ENCODE assay signal across 22 cellular contexts in the genomic region with DNA sequence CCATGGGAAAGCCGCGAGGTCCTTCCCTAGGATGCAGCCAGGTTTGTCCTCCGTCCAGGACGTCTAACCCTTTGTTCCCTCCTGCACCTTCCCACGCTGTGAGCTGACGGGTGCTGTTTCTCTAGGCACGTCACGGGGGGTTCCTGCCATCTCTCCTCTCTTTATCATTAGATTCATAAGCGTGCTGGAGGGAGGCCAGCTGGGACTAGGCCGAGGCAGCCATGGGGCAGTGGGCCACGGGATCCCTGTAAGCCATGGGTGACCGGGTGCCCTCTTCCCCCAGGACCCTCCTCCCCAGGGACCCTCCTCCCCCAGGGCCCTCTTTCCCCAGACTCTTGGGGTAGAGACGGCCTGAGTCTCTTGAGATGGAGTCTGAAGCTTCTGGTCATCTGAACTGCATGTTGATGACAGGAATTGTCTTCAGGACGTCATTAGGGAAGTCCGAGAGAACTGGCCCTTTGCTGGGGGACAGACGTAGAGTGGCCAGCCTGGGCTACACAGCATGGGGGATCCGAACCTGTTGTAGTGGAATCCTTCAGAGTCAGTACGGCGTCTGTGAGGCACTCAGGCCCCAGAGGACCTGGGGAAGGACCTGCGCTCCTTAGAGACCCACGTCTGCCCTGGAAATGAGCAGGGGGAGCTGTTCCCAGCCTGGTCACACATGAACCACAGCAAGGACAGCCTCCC.
A peak's percentile ranks its signal among the peaks of the same experiment; 100 is the strongest.
DNase-seq lines count a peak whose midpoint lies in the region; ATAC-seq and TF ChIP-seq lines count a peak whose summit lies in the region.
"Had no signal": no experiment of that assay in that cellular context is flagged by ENCODE, and none has a peak within 500 bp of the region (broad histone marks: within the 10 kb centered on the region; RNA-seq: fewer than 3 reads in every experiment).

No MANE protein-coding gene starts in this region.

- H3K27ac ChIP-seq in KOPT-K1 (ENCODE audit: low read depth, low read length, poor library complexity, severe bottlenecking) (peak overlapping the region; percentile 92), neuronal stem cell (replicated peaks; ENCODE audit: low read length) (no peak overlapping the region), upper lobe of left lung (no peak overlapping the region)
- H3K27ac ChIP-seq: GM23248 had no signal

- no peaks in the 10 kb centered on the region for H3K9me3 Mint-ChIP-seq in activated CD8-positive, alpha-beta T cell treated with anti-CD3 and anti-CD28 coated beads, Interleukin-2, amount 10 ng/mL, durations not matched to agents 7 days and 5 days (ENCODE audit: insufficient read depth)
- no peaks in the 10 kb centered on the region for H3K9me3 Mint-ChIP-seq in activated CD8-positive, alpha-beta T cell treated with anti-CD3 and anti-CD28 coated beads for 36 hours
- H3K9me3 Mint-ChIP-seq: CD4-positive, alpha-beta T cell had no signal

- no peak for ATAC-seq in activated CD8-positive, alpha-beta T cell treated with anti-CD3 and anti-CD28 coated beads, Interleukin-2, amount 10 ng/mL, durations not matched to agents 7 days and 5 days
- no peak for ATAC-seq in activated CD8-positive, alpha-beta T cell treated with anti-CD3 and anti-CD28 coated beads for 36 hours
- ATAC-seq in upper lobe of left lung (ENCODE audit: low FRiP score in 2 of 2) (peak; percentile 12 to 14), HG02852 (IDR thresholded peaks at IDR 0.05; ENCODE audit: unreplicated experiment) (no peak)
- ATAC-seq in activated CD4-positive, CD25-positive, alpha-beta regulatory T cell treated with anti-CD3 and anti-CD28 coated beads, Interleukin-2, amount 50 U/mL, for 24 hours = no peak

- H3K36me3 Mint-ChIP-seq in activated CD8-positive, alpha-beta T cell treated with anti-CD3 and anti-CD28 coated beads, Interleukin-2, amount 10 ng/mL, durations not matched to agents 7 days and 5 days (ENCODE audit: low read depth) = no peaks in the 10 kb centered on the region
- H3K36me3 Mint-ChIP-seq in activated CD8-positive, alpha-beta T cell treated with anti-CD3 and anti-CD28 coated beads for 36 hours (ENCODE audit: low read depth) = no peaks in the 10 kb centered on the region

- POLR2A ChIA-PET in activated CD8-positive, alpha-beta T cell treated with anti-CD3 and anti-CD28 coated beads, Interleukin-2, amount 10 ng/mL, durations not matched to agents 7 days and 5 days (lab: Charles Lee) = no interaction called here
- POLR2A ChIA-PET in activated CD8-positive, alpha-beta T cell treated with anti-CD3 and anti-CD28 coated beads for 36 hours (lab: Charles Lee) = no interaction called here

- no peak overlapping the region for H3K4ac ChIP-seq in neuronal stem cell (ENCODE audit: low read length)

- no peak overlapping the region for H3K14ac ChIP-seq in neuronal stem cell (ENCODE audit: low read length)

- no peaks in the 10 kb centered on the region for H3K79me1 ChIP-seq in neuronal stem cell (ENCODE audit: low read depth, low read length)

- no peak for TF ChIP-seq CTCF in activated CD8-positive, alpha-beta T cell treated with anti-CD3 and anti-CD28 coated beads for 36 hours (IDR thresholded peaks at IDR 0.05)
- no peak for TF ChIP-seq CTCF in upper lobe of left lung (IDR thresholded peaks at IDR 0.05)

- H3K4me1 ChIP-seq in neuronal stem cell (ENCODE audit: control insufficient read depth in 2 of 2, insufficient read depth in 1 of 2, low read depth in 1 of 2, low read length in 2 of 2) (no peaks in the 10 kb centered on the region), upper lobe of left lung (peaks cover 0 to 10% (median 0%) of the 10 kb centered on the region in 4 donors)

- intact Hi-C loops in activated CD8-positive, alpha-beta T cell treated with anti-CD3 and anti-CD28 coated beads for 36 hours (cut with micrococcal nuclease) = no loop called here

- TF ChIP-seq POLR2A in upper lobe of left lung (IDR thresholded peaks at IDR 0.05) = no peak

- no peak overlapping the region for H2AK5ac ChIP-seq in neuronal stem cell (ENCODE audit: low read depth, low read length)

- H3K23ac ChIP-seq in neuronal stem cell (ENCODE audit: low read depth, low read length, poor library complexity) = peak overlapping the region; percentile 14

- H4K8ac ChIP-seq in neuronal stem cell (ENCODE audit: low read depth, low read length) = no peak overlapping the region

- H2BK15ac ChIP-seq in neuronal stem cell (ENCODE audit: low read length) = no peak overlapping the region

- H3K4me2 ChIP-seq in neuronal stem cell (ENCODE audit: insufficient read depth, low read length, poor library complexity, severe bottlenecking) = no peak overlapping the region

- no peak overlapping the region for H2BK12ac ChIP-seq in neuronal stem cell (ENCODE audit: low read length)

- H3K4me3 Mint-ChIP-seq in activated CD8-positive, alpha-beta T cell treated with anti-CD3 and anti-CD28 coated beads, Interleukin-2, amount 10 ng/mL, durations not matched to agents 7 days and 5 days = no peak overlapping the region
- H3K4me3 Mint-ChIP-seq in activated CD8-positive, alpha-beta T cell treated with anti-CD3 and anti-CD28 coated beads for 36 hours = no peak overlapping the region
- H3K4me3 Mint-ChIP-seq: B cell; CD4-positive, alpha-beta T cell had no signal

- no peaks in the 10 kb centered on the region for H3K9me3 ChIP-seq in KOPT-K1 (ENCODE audit: insufficient read depth, low read length, poor library complexity, severe bottlenecking)
- no peaks in the 10 kb centered on the region for H3K9me3 ChIP-seq in neuronal stem cell (replicated peaks in 1 of 2; ENCODE audit: control insufficient read depth in 2 of 2, insufficient read depth in 1 of 2, low read depth in 1 of 2, low read length in 2 of 2)
- H3K9me3 ChIP-seq in upper lobe of left lung = no peaks in the 10 kb centered on the region

- no peak overlapping the region for H2AFZ ChIP-seq in neuronal stem cell (ENCODE audit: low read length)
- H2AFZ ChIP-seq: GM23248 had no signal

- no peaks in the 10 kb centered on the region for H3K36me3 ChIP-seq in KOPT-K1 (ENCODE audit: insufficient read depth, low read length)
- H3K36me3 ChIP-seq in neuronal stem cell (replicated peaks in 1 of 2; ENCODE audit: control insufficient read depth in 2 of 2, insufficient read depth in 2 of 2, low read length in 2 of 2) = no peaks in the 10 kb centered on the region
- no peaks in the 10 kb centered on the region for H3K36me3 ChIP-seq in upper lobe of left lung

- H3K27ac Mint-ChIP-seq in activated CD8-positive, alpha-beta T cell treated with anti-CD3 and anti-CD28 coated beads, Interleukin-2, amount 10 ng/mL, durations not matched to agents 7 days and 5 days = no peak overlapping the region
- H3K27ac Mint-ChIP-seq in activated CD8-positive, alpha-beta T cell treated with anti-CD3 and anti-CD28 coated beads for 36 hours = no peak overlapping the region
- H3K27ac Mint-ChIP-seq: B cell; CD4-positive, alpha-beta T cell had no signal

- CTCF ChIA-PET in activated CD8-positive, alpha-beta T cell treated with anti-CD3 and anti-CD28 coated beads, Interleukin-2, amount 10 ng/mL, durations not matched to agents 7 days and 5 days (lab: Charles Lee) = no interaction called here
- CTCF ChIA-PET in activated CD8-positive, alpha-beta T cell treated with anti-CD3 and anti-CD28 coated beads for 36 hours (lab: Charles Lee) = no interaction called here

- peak; percentile 17 for DNase-seq in activated CD8-positive, alpha-beta T cell treated with anti-CD3 and anti-CD28 coated beads, Interleukin-2, amount 10 ng/mL, durations not matched to agents 7 days and 5 days
- DNase-seq in activated CD8-positive, alpha-beta T cell treated with anti-CD3 and anti-CD28 coated beads for 36 hours = no peak
- no peak for DNase-seq in neuronal stem cell (ENCODE audit: low spot score)
- DNase-seq in upper lobe of left lung = peak in 1 of 2 donors; percentile 30
- DNase-seq in NCI-H1417 treated with DMSO at 0.1 percent for 48 hours (lab: John Stamatoyannopoulos, UW) = no peak
- DNase-seq: 8988T; CD4-positive, alpha-beta T cell; DMS53; GM23248; MM.1S; NCI-H1092; NCI-H146; NCI-H2029 treated with DMSO at 0.1 percent for 48 hours; NCI-H2171 treated with DMSO at 0.1 percent for 48 hours; NCI-H446 treated with DMSO at 0.1 percent for 48 hours; NCI-H774; OCI-M1; RPMI8226 had no signal

- H3K18ac ChIP-seq in neuronal stem cell (ENCODE audit: low read length) = no peak overlapping the region

- no peak overlapping the region for H3K9ac ChIP-seq in neuronal stem cell (ENCODE audit: low read depth, low read length, poor library complexity)
- H3K9ac ChIP-seq: GM23248 had no signal

- no peak overlapping the region for H2BK120ac ChIP-seq in neuronal stem cell (ENCODE audit: low read depth, low read length)

- H3K27me3 ChIP-seq in neuronal stem cell (ENCODE audit: control insufficient read depth in 3 of 3, insufficient read depth in 3 of 3, low read depth in 1 of 3, low read length in 3 of 3) (no peaks in the 10 kb centered on the region), upper lobe of left lung (no peaks in the 10 kb centered on the region)

- whole genome bisulfite sequencing in neuronal stem cell (ENCODE audit: extremely low coverage in 2 of 2, insufficient read length in 2 of 2, insufficient replicate concordance in 1 of 2), 2 donors = no CpG with 5 or more reads among the region's 21 CpGs
- WGBS in upper lobe of left lung, 2 donors = 89 to 91% methylated on average over 16 to 21 of the region's 21 CpGs

- H3K4me3 ChIP-seq in neuronal stem cell (ENCODE audit: low read length in 2 of 2) (no peak overlapping the region), upper lobe of left lung (no peak overlapping the region)
- H3K4me3 ChIP-seq: GM23248 had no signal

- H3K27me3 Mint-ChIP-seq in activated CD8-positive, alpha-beta T cell treated with anti-CD3 and anti-CD28 coated beads, Interleukin-2, amount 10 ng/mL, durations not matched to agents 7 days and 5 days (ENCODE audit: low read depth) = no peaks in the 10 kb centered on the region
- no peaks in the 10 kb centered on the region for H3K27me3 Mint-ChIP-seq in activated CD8-positive, alpha-beta T cell treated with anti-CD3 and anti-CD28 coated beads for 36 hours
- H3K27me3 Mint-ChIP-seq: B cell; CD4-positive, alpha-beta T cell had no signal

- no peak for TF ChIP-seq EP300 in upper lobe of left lung (IDR thresholded peaks at IDR 0.05)

- H4K91ac ChIP-seq in neuronal stem cell (ENCODE audit: low read depth, low read length, poor library complexity) = no peak overlapping the region

- peaks cover 18% of the 10 kb centered on the region for H3K4me1 Mint-ChIP-seq in activated CD8-positive, alpha-beta T cell treated with anti-CD3 and anti-CD28 coated beads, Interleukin-2, amount 10 ng/mL, durations not matched to agents 7 days and 5 days (ENCODE audit: low read depth)
- peaks cover 19% of the 10 kb centered on the region for H3K4me1 Mint-ChIP-seq in activated CD8-positive, alpha-beta T cell treated with anti-CD3 and anti-CD28 coated beads for 36 hours (ENCODE audit: low read depth)

- H2BK5ac ChIP-seq in neuronal stem cell (ENCODE audit: low read length) = no peak overlapping the region

Comparison
In these comparisons a context has a peak if more than half of its experiments do, and no peak if none do; other contexts are left out.
1. ATAC-seq: peak in upper lobe of left lung (2 of 2); none in activated CD8-positive, alpha-beta T cell treated with anti-CD3 and anti-CD28 coated beads, Interleukin-2, amount 10 ng/mL, durations not matched to agents 7 days and 5 days (single experiment), activated CD8-positive, alpha-beta T cell treated with anti-CD3 and anti-CD28 coated beads for 36 hours (single experiment), activated CD4-positive, CD25-positive, alpha-beta regulatory T cell treated with anti-CD3 and anti-CD28 coated beads, Interleukin-2, amount 50 U/mL, for 24 hours (0 of 2) and HG02852 (single experiment).